Comparison of ENCODE assay signal across 15 cellular contexts in genomic region chrY:16636254-16636653, GRCh38.
DNase-seq lines count a peak whose midpoint lies in the region; ATAC-seq lines count a peak whose summit lies in the region.
"Had no signal": no experiment of that assay in that cellular context is flagged by ENCODE, and none has a peak within 500 bp of the region (broad histone marks: within the 10 kb centered on the region; RNA-seq: fewer than 3 reads in every experiment).

No MANE protein-coding gene starts in this region.

- DNase-seq in RPMI8226 (peak; percentile 53), NCI-H2107 (lab: John Stamatoyannopoulos, UW) (no peak), NAMALWA (ENCODE audit: low spot score) (no peak), DMS79 (lab: John Stamatoyannopoulos, UW) (no peak)
- DNase-seq: activated CD4-positive, alpha-beta T cell treated with anti-CD3 and anti-CD28 coated beads for 48 hours; activated T-cell treated with anti-CD3 and anti-CD28 coated beads for 4 hours; brain microvascular endothelial cell; heart right ventricle; retina; SHP77 treated with DMSO at 0.1 percent for 48 hours; stimulated activated naive CD8-positive, alpha-beta T cell treated with anti-CD3 and anti-CD28 coated beads, Interleukin-15, amount 100 ng/mL, for 72 hours had no signal

- ATAC-seq in GM18868 (IDR thresholded peaks at IDR 0.05; ENCODE audit: unreplicated experiment): peak; percentile 94
- ATAC-seq in GM21737 (IDR thresholded peaks at IDR 0.05; ENCODE audit: unreplicated experiment): peak; percentile 98
- peak; percentile 98 for ATAC-seq in HG03280 (IDR thresholded peaks at IDR 0.05; ENCODE audit: unreplicated experiment)
- no peak for ATAC-seq in HG03025 (IDR thresholded peaks at IDR 0.05; ENCODE audit: low FRiP score, unreplicated experiment)
- ATAC-seq: heart right ventricle; stimulated activated naive CD8-positive, alpha-beta T cell treated with anti-CD3 and anti-CD28 coated beads, Interleukin-15, amount 100 ng/mL, for 72 hours had no signal
